20 cellular contexts compared by ENCODE assay signal in genomic region chr20:36407196-36407733, GRCh38.
DNase-seq lines count a peak whose midpoint lies in the region; ATAC-seq and TF ChIP-seq lines count a peak whose summit lies in the region.
"Had no signal": no experiment of that assay in that cellular context is flagged by ENCODE, and none has a peak within 500 bp of the region (broad histone marks: within the 10 kb centered on the region; RNA-seq: fewer than 3 reads in every experiment).

No MANE protein-coding gene starts in this region.

- no peak for TF ChIP-seq CTCF in cardiac fibroblast (IDR thresholded peaks at IDR 0.05; ENCODE audit: low read depth, low read length)

- peak; percentile 13 for DNase-seq in EH (ENCODE audit: low read depth)
- peak; percentile 73 for DNase-seq in M059J (ENCODE audit: low read depth)
- peak; percentile 43 to 88 for DNase-seq in cardiac fibroblast (ENCODE audit: low read depth in 2 of 2)
- peak; percentile 69 for DNase-seq in hepatic stellate cell (ENCODE audit: low spot score)
- DNase-seq in NCI-H510A treated with DMSO at 0.1 percent for 48 hours (lab: John Stamatoyannopoulos, UW): no peak
- DNase-seq in DMS79 (lab: John Stamatoyannopoulos, UW): no peak
- DNase-seq in NCI-H2029 (lab: John Stamatoyannopoulos, UW): no peak
- DNase-seq: activated CD4-positive, alpha-beta T cell treated with anti-CD3 and anti-CD28 coated beads, Interleukin-2, amount 10 ng/mL, durations not matched to agents 7 days and 5 days; activated CD8-positive, alpha-beta memory T cell treated with anti-CD3 and anti-CD28 coated beads, Interleukin-2, amount 50 U/mL, for 48 hours; activated gamma-delta T cell treated with Interleukin-2 at 50 U/mL for 16 hours; AML-193; anterior cingulate cortex; colonic mucosa; glutamatergic neuron; NCI-H146; NCI-H2227 treated with DMSO at 0.1 percent for 48 hours; pancreas; stimulated activated CD4-positive, alpha-beta T cell treated with anti-CD3 and anti-CD28 coated beads, Interleukin-4, amount 100 ng/mL, for 24 hours had no signal

- H3K4me3 ChIP-seq in cardiac fibroblast (replicated peaks in 1 of 2; ENCODE audit: low read depth in 2 of 2, low read length in 2 of 2): no peak overlapping the region
- H3K4me3 ChIP-seq: colonic mucosa, pancreas, skin epidermis had no signal

- no peak for ATAC-seq in GM18502 (IDR thresholded peaks at IDR 0.05; ENCODE audit: poor library complexity, unreplicated experiment)
- ATAC-seq: pancreas had no signal

Comparison
In these comparisons a context has a peak if more than half of its experiments do, and no peak if none do; other contexts are left out.
1. DNase-seq: peak in EH (single experiment), M059J (single experiment), cardiac fibroblast (2 of 2) and hepatic stellate cell (single experiment); none in NCI-H510A treated with DMSO at 0.1 percent for 48 hours (single experiment), DMS79 (single experiment) and NCI-H2029 (single experiment).